8 cellular contexts compared by ENCODE assay signal in genomic region chr6:13407709-13408695, GRCh38.
DNase-seq lines count a peak whose midpoint lies in the region; ATAC-seq and TF ChIP-seq lines count a peak whose summit lies in the region.

No MANE protein-coding gene starts in this region.

- TF ChIP-seq CTCF in right atrium auricular region (IDR thresholded peaks at IDR 0.05) = no peak

- H3K36me3 Mint-ChIP-seq in stimulated activated effector memory CD8-positive, alpha-beta T cell treated with anti-CD3 and anti-CD28 coated beads, Interleukin-12 subunit alpha, Interleukin-12 subunit beta, amount 100 ng/mL, for 72 hours = no peaks in the 10 kb centered on the region
- H3K36me3 Mint-ChIP-seq in activated naive CD8-positive, alpha-beta T cell treated with anti-CD3 and anti-CD28 coated beads for 36 hours = peaks cover 5% of the 10 kb centered on the region

- no peak overlapping the region for H3K4me3 ChIP-seq in adipocyte (ENCODE audit: low read length)
- no peak overlapping the region for H3K4me3 ChIP-seq in right atrium auricular region
- no peak overlapping the region for H3K4me3 ChIP-seq in stomach smooth muscle (ENCODE audit: low read length in 2 of 2)

- H3K27ac ChIP-seq in right atrium auricular region (peak overlapping the region; percentile 77 to 81), stomach smooth muscle (ENCODE audit: low read length) (peak overlapping the region; percentile 93)

- DNase-seq in HT-29 (ENCODE audit: low spot score) (peak; percentile 93), adipocyte (ENCODE audit: low read depth) (peak; percentile 87), right atrium auricular region (ENCODE audit: low spot score) (no peak), activated gamma-delta T cell (lab: John Stamatoyannopoulos, UW) (no peak), NCI-H82 treated with DMSO at 0.1 percent for 48 hours (lab: John Stamatoyannopoulos, UW; ENCODE audit: unreplicated experiment) (no peak)
- no peak for DNase-seq in stimulated activated effector memory CD8-positive, alpha-beta T cell treated with anti-CD3 and anti-CD28 coated beads, Interleukin-12 subunit alpha, Interleukin-12 subunit beta, amount 100 ng/mL, for 72 hours (ENCODE audit: low spot score in 2 of 2)
- no peak for DNase-seq in activated naive CD8-positive, alpha-beta T cell treated with anti-CD3 and anti-CD28 coated beads for 36 hours

- no peaks in the 10 kb centered on the region for H3K4me1 Mint-ChIP-seq in stimulated activated effector memory CD8-positive, alpha-beta T cell treated with anti-CD3 and anti-CD28 coated beads, Interleukin-12 subunit alpha, Interleukin-12 subunit beta, amount 100 ng/mL, for 72 hours
- H3K4me1 Mint-ChIP-seq in activated naive CD8-positive, alpha-beta T cell treated with anti-CD3 and anti-CD28 coated beads for 36 hours = peaks cover 7% of the 10 kb centered on the region

- H3K36me3 ChIP-seq in adipocyte (ENCODE audit: control insufficient read depth, insufficient read depth, low read length, severe bottlenecking) (no peaks in the 10 kb centered on the region), right atrium auricular region (no peaks in the 10 kb centered on the region), stomach smooth muscle (ENCODE audit: control insufficient read depth in 2 of 2, insufficient read depth in 2 of 2, low read length in 2 of 2) (peaks cover 0 to 2% of the 10 kb centered on the region in 2 donors)

- no peaks in the 10 kb centered on the region for H3K9me3 Mint-ChIP-seq in stimulated activated effector memory CD8-positive, alpha-beta T cell treated with anti-CD3 and anti-CD28 coated beads, Interleukin-12 subunit alpha, Interleukin-12 subunit beta, amount 100 ng/mL, for 72 hours
- no peaks in the 10 kb centered on the region for H3K9me3 Mint-ChIP-seq in activated naive CD8-positive, alpha-beta T cell treated with anti-CD3 and anti-CD28 coated beads for 36 hours

- H3K27me3 Mint-ChIP-seq in activated naive CD8-positive, alpha-beta T cell treated with anti-CD3 and anti-CD28 coated beads for 36 hours = no peaks in the 10 kb centered on the region

- H3K9ac ChIP-seq in adipocyte (ENCODE audit: low read length) = no peak overlapping the region
- no peak overlapping the region for H3K9ac ChIP-seq in stomach smooth muscle (ENCODE audit: low read length in 2 of 2)

- no peak overlapping the region for H3K4me3 Mint-ChIP-seq in stimulated activated effector memory CD8-positive, alpha-beta T cell treated with anti-CD3 and anti-CD28 coated beads, Interleukin-12 subunit alpha, Interleukin-12 subunit beta, amount 100 ng/mL, for 72 hours
- H3K4me3 Mint-ChIP-seq in activated naive CD8-positive, alpha-beta T cell treated with anti-CD3 and anti-CD28 coated beads for 36 hours = no peak overlapping the region

- no peak overlapping the region for H3K27ac Mint-ChIP-seq in stimulated activated effector memory CD8-positive, alpha-beta T cell treated with anti-CD3 and anti-CD28 coated beads, Interleukin-12 subunit alpha, Interleukin-12 subunit beta, amount 100 ng/mL, for 72 hours
- H3K27ac Mint-ChIP-seq in activated naive CD8-positive, alpha-beta T cell treated with anti-CD3 and anti-CD28 coated beads for 36 hours = no peak overlapping the region

- H3K27me3 ChIP-seq in adipocyte (replicated peaks; ENCODE audit: control insufficient read depth, insufficient read depth, low read length) (no peaks in the 10 kb centered on the region), right atrium auricular region (no peaks in the 10 kb centered on the region), stomach smooth muscle (ENCODE audit: control insufficient read depth in 1 of 2, insufficient read depth in 2 of 2, low read length in 2 of 2) (no peaks in the 10 kb centered on the region)

- no peak for ATAC-seq in stimulated activated effector memory CD8-positive, alpha-beta T cell treated with anti-CD3 and anti-CD28 coated beads, Interleukin-12 subunit alpha, Interleukin-12 subunit beta, amount 100 ng/mL, for 72 hours

- H3K9me3 ChIP-seq in adipocyte (ENCODE audit: control insufficient read depth, low read length) (no peaks in the 10 kb centered on the region), right atrium auricular region (no peaks in the 10 kb centered on the region), stomach smooth muscle (ENCODE audit: control insufficient read depth in 2 of 2, low read length in 2 of 2) (no peaks in the 10 kb centered on the region)

- H3K4me1 ChIP-seq in adipocyte (ENCODE audit: control insufficient read depth, insufficient read depth, low read length) = peaks cover 36% of the 10 kb centered on the region
- peaks cover 0 to 94% of the 10 kb centered on the region in 2 donors for H3K4me1 ChIP-seq in right atrium auricular region
- peaks cover 54% of the 10 kb centered on the region for H3K4me1 ChIP-seq in stomach smooth muscle (ENCODE audit: control insufficient read depth, insufficient read depth, low read length)

Comparison
In these comparisons a context has a peak if more than half of its experiments do, and no peak if none do; other contexts are left out.
1. DNase-seq: peak in HT-29 (single experiment) and adipocyte (single experiment); none in right atrium auricular region (single experiment), activated gamma-delta T cell (single experiment), NCI-H82 treated with DMSO at 0.1 percent for 48 hours (single experiment), stimulated activated effector memory CD8-positive, alpha-beta T cell treated with anti-CD3 and anti-CD28 coated beads, Interleukin-12 subunit alpha, Interleukin-12 subunit beta, amount 100 ng/mL, for 72 hours (0 of 2) and activated naive CD8-positive, alpha-beta T cell treated with anti-CD3 and anti-CD28 coated beads for 36 hours (single experiment).